In genomic region chr1:178944729-178945128, GRCh38 we compare ENCODE assay signal across 26 cellular contexts.
"Had no signal": no experiment of that assay in that cellular context is flagged by ENCODE, and none has a peak within 500 bp of the region (broad histone marks: within the 10 kb centered on the region; RNA-seq: fewer than 3 reads in every experiment).

No MANE protein-coding gene starts in this region.

- H3K4me2 ChIP-seq: smooth muscle cell had no signal

- H3K36me3 Mint-ChIP-seq: mesothelial cell of epicardium; naive B cell; natural killer cell treated with Interleukin-12 subunit alpha and Interleukin-12 subunit beta and Interleukin-15 and Interleukin-18, amount 100 ng/mL, for 72 hours had no signal

- H2AFZ ChIP-seq: parathyroid adenoma had no signal

- H3K4me3 ChIP-seq: gastrocnemius medialis, left lung, mucosa of descending colon, smooth muscle cell, suprapubic skin, transverse colon had no signal

- H3K27ac ChIP-seq: gastrocnemius medialis, left lung, neutrophil, parathyroid adenoma, suprapubic skin, transverse colon had no signal

- H3K9me3 Mint-ChIP-seq: mesothelial cell of epicardium; naive B cell; natural killer cell treated with Interleukin-12 subunit alpha and Interleukin-12 subunit beta and Interleukin-15 and Interleukin-18, amount 100 ng/mL, for 72 hours; neural crest cell; stimulated activated naive CD8-positive, alpha-beta T cell treated with anti-CD3 and anti-CD28 coated beads, Interleukin-15, amount 100 ng/mL, for 72 hours had no signal

- H3K27me3 ChIP-seq: gastrocnemius medialis, left lung, neutrophil, suprapubic skin, transverse colon had no signal

- ATAC-seq: esophagus mucosa; gastrocnemius medialis; left lung; mucosa of descending colon; natural killer cell treated with Interleukin-12 subunit alpha and Interleukin-12 subunit beta and Interleukin-15 and Interleukin-18, amount 100 ng/mL, for 72 hours; sciatic nerve; stimulated activated naive CD8-positive, alpha-beta T cell treated with anti-CD3 and anti-CD28 coated beads, Interleukin-15, amount 100 ng/mL, for 72 hours had no signal

- H3K36me3 ChIP-seq: gastrocnemius medialis, left lung, neutrophil, suprapubic skin, transverse colon had no signal

- H3K4me1 Mint-ChIP-seq: neural crest cell had no signal

- H3K4me3 Mint-ChIP-seq: mesothelial cell of epicardium; natural killer cell treated with Interleukin-12 subunit alpha and Interleukin-12 subunit beta and Interleukin-15 and Interleukin-18, amount 100 ng/mL, for 72 hours; neural crest cell; stimulated activated naive CD8-positive, alpha-beta T cell treated with anti-CD3 and anti-CD28 coated beads, Interleukin-15, amount 100 ng/mL, for 72 hours had no signal

- H3K27ac Mint-ChIP-seq: mesothelial cell of epicardium; natural killer cell treated with Interleukin-12 subunit alpha and Interleukin-12 subunit beta and Interleukin-15 and Interleukin-18, amount 100 ng/mL, for 72 hours; progenitor cell of endocrine pancreas had no signal

- H3K79me2 ChIP-seq: parathyroid adenoma had no signal

- H3K4me1 ChIP-seq: left lung, parathyroid adenoma had no signal

- DNase-seq: cortex of kidney; effector CD4-positive, alpha-beta T cell; foreskin fibroblast; gastrocnemius medialis; kidney; left lung; mesenchymal stem cell; mucosa of descending colon; naive B cell; stimulated activated CD4-positive, alpha-beta T cell treated with anti-CD3 and anti-CD28 coated beads, Interleukin-12 subunit alpha, Interleukin-12 subunit beta, amount 100 ng/mL, for 4 hours; stimulated activated CD4-positive, alpha-beta T cell treated with anti-CD3 and anti-CD28 coated beads, Interleukin-1b, Interleukin-23, amount 100 ng/mL, for 48 hours; stimulated activated CD4-positive, alpha-beta T cell treated with anti-CD3 and anti-CD28 coated beads, Interleukin-4, amount 100 ng/mL, for 1 hour; stimulated activated CD8-positive, alpha-beta memory T cell treated with anti-CD3 and anti-CD28 coated beads, Interleukin-4, amount 100 ng/mL, for 48 hours; stimulated activated naive CD4-positive, alpha-beta T cell; stimulated activated naive CD8-positive, alpha-beta T cell treated with anti-CD3 and anti-CD28 coated beads, Interleukin-15, amount 100 ng/mL, for 72 hours; transverse colon had no signal
